Comparison of ENCODE assay signal across 26 cellular contexts in the genomic region with DNA sequence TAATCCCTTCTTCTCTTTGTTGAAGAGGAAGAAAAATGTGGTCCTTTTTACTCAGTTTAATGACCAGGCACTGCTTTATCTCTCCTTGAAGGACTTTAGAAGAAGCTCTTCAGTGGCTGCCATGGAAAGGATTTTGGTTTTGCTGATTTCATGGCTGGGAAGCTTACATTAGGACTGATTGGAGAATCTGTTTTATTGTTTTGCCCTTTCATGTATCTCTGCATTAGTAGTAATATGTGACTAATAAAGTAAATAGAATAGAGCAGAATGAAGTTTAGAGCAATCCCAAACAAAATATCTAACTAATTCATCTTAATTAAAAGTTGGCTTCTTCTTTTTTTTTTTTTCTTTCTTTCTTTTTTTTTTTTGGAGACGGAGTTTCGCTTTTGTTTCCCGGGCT.
"Had no signal": no experiment of that assay in that cellular context is flagged by ENCODE, and none has a peak within 500 bp of the region (broad histone marks: within the 10 kb centered on the region; RNA-seq: fewer than 3 reads in every experiment).

No MANE protein-coding gene starts in this region.

- DNase-seq: activated CD4-positive, alpha-beta memory T cell treated with anti-CD3 and anti-CD28 coated beads for 36 hours; activated CD4-positive, alpha-beta T cell treated with anti-CD3 and anti-CD28 coated beads for 36 hours; activated CD4-positive, alpha-beta T cell treated with anti-CD3 and anti-CD28 coated beads, Interleukin-2, amount 10 ng/mL, durations not matched to agents 24 days and 14 days; activated CD4-positive, CD25-positive, alpha-beta regulatory T cell; activated CD4-positive, CD25-positive, alpha-beta regulatory T cell treated with anti-CD3 and anti-CD28 coated beads, Interleukin-2, amount 50 U/mL, for 72 hours; activated CD8-positive, alpha-beta memory T cell treated with anti-CD3 and anti-CD28 coated beads, Interleukin-2, amount 10 ng/mL, durations not matched to agents 7 days and 5 days; activated CD8-positive, alpha-beta memory T cell treated with anti-CD3 and anti-CD28 coated beads, Interleukin-2, amount 50 U/mL, for 4 hours; activated CD8-positive, alpha-beta T cell treated with anti-CD3 and anti-CD28 coated beads, Interleukin-2, amount 10 ng/mL, durations not matched to agents 7 days and 5 days; activated gamma-delta T cell; activated naive CD4-positive, alpha-beta T cell; activated naive CD4-positive, alpha-beta T cell treated with anti-CD3 and anti-CD28 coated beads, Interleukin-2, amount 10 ng/mL, durations not matched to agents 7 days and 5 days; activated naive CD8-positive, alpha-beta T cell treated with anti-CD3 and anti-CD28 coated beads, Interleukin-2, amount 10 ng/mL, durations not matched to agents 7 days and 5 days; activated T-cell treated with anti-CD3 and anti-CD28 coated beads, Interleukin-2, amount 50 U/mL, for 1 hour; activated T-cell treated with anti-CD3 and anti-CD28 coated beads, Interleukin-2, amount 50 U/mL, for 48 hours; brain microvascular endothelial cell; caudate nucleus; colonic mucosa; effector CD8-positive, alpha-beta T cell; head of caudate nucleus; T-helper 2 cell had no signal

- H3K4me3 ChIP-seq: ascending aorta, colonic mucosa had no signal

- H3K4me1 ChIP-seq: ascending aorta, colonic mucosa had no signal

- ATAC-seq: activated CD4-positive, alpha-beta T cell treated with anti-CD3 and anti-CD28 coated beads for 36 hours; activated CD8-positive, alpha-beta memory T cell treated with anti-CD3 and anti-CD28 coated beads, Interleukin-2, amount 10 ng/mL, durations not matched to agents 7 days and 5 days; activated CD8-positive, alpha-beta T cell treated with anti-CD3 and anti-CD28 coated beads, Interleukin-2, amount 10 ng/mL, durations not matched to agents 7 days and 5 days; activated naive CD4-positive, alpha-beta T cell treated with anti-CD3 and anti-CD28 coated beads, Interleukin-2, amount 50 U/mL, for 72 hours; esophagus mucosa had no signal

- H3K9me3 ChIP-seq: ascending aorta, colonic mucosa had no signal

- H3K36me3 ChIP-seq: ascending aorta, brain microvascular endothelial cell, colonic mucosa had no signal

- H3K27ac ChIP-seq: ascending aorta, brain microvascular endothelial cell, colonic mucosa had no signal

- H3K27me3 ChIP-seq: ascending aorta, brain microvascular endothelial cell, colonic mucosa had no signal

- FAIRE-seq: endometrium, endothelial cell of umbilical vein, frontal cortex had no signal
